28 cellular contexts compared by ENCODE assay signal in the genomic region with DNA sequence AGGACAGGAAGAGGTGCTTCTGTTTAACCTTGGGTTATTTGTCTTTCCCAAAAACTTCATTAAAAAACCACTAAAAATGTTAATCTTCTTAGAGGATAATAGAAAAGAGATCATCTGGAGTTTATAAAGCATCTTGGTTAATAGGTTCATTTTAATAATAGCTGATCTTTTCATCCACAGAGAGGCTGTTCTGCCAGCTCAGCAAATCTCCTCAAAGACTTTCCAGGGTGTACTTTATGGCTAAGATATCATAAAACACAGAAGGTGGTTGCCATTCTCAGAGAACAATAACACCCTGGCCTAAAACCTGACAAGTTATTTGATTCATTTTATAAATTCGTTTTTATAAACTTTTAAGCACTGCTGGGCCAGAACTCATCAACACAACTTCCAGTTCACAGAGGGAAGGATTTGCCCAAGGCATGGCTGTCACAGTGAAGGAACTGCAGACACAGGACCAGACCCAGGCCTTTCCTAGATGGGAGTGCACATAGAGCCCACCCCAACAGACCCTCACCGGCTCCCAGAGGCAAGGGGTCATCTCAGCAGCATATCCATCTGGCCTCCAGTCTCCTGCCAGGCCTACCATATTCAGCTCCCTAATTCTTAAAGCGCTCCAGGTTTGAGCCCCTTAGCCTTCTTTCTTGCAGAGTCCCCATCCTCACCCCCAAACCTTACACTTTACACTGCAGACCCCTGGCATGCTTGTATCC.
A peak's percentile ranks its signal among the peaks of the same experiment; 100 is the strongest.
DNase-seq lines count a peak whose midpoint lies in the region; ATAC-seq, FAIRE-seq and TF ChIP-seq lines count a peak whose summit lies in the region.
"Had no signal": no experiment of that assay in that cellular context is flagged by ENCODE, and none has a peak within 500 bp of the region (broad histone marks: within the 10 kb centered on the region; RNA-seq: fewer than 3 reads in every experiment).

No MANE protein-coding gene starts in this region.

- H2BK15ac ChIP-seq in H9 (ENCODE audit: low read depth, low read length) = no peak overlapping the region

- H2AFZ ChIP-seq in H9 (ENCODE audit: low read length) = no peak overlapping the region
- H2AFZ ChIP-seq in K562 (ENCODE audit: low read depth, low read length) = no peak overlapping the region

- H3K4me3 Mint-ChIP-seq in H9 (no peak overlapping the region), osteocyte (ENCODE audit: unreplicated experiment) (no peak overlapping the region)
- H3K4me3 Mint-ChIP-seq: CD14-positive monocyte; CD8-positive, alpha-beta memory T cell had no signal

- no peak overlapping the region for H2BK12ac ChIP-seq in H9 (ENCODE audit: insufficient read length, low read depth, low read length)

- H3T11ph ChIP-seq in H9 (ENCODE audit: low read length) = no peak overlapping the region

- H3K18ac ChIP-seq in H9 (ENCODE audit: insufficient read length, low read depth, low read length) = no peak overlapping the region

- H4K5ac ChIP-seq in H9 (ENCODE audit: insufficient read length, low read depth, low read length) = no peak overlapping the region

- no peak overlapping the region for H4K8ac ChIP-seq in H9 (replicated peaks; ENCODE audit: insufficient read length, low read depth, low read length)

- ATAC-seq in K562 (no peak), mucosa of descending colon (no peak)
- ATAC-seq: GM12878 had no signal

- H3K4me3 ChIP-seq in K562 (no peak overlapping the region), mucosa of descending colon (no peak overlapping the region)
- H3K4me3 ChIP-seq: GM12878, SK-N-MC had no signal

- H3K4me1 Mint-ChIP-seq in H9 (peaks cover 5 to 10% of the 10 kb centered on the region in 2 experiments), osteocyte (ENCODE audit: unreplicated experiment) (no peaks in the 10 kb centered on the region)
- H3K4me1 Mint-ChIP-seq: CD14-positive monocyte; CD8-positive, alpha-beta memory T cell had no signal

- POLR2A ChIA-PET in K562 (lab: Yijun Ruan, JAX) = interaction anchor here (0.6 kb wide), 1 partner anchor 8 kb away, joined by 3 read pairs; no protein-coding TSS in a partner anchor

- TF ChIP-seq EP300 in K562 (IDR thresholded peaks at IDR 0.05; ENCODE audit: low read length) = no peak

- H4K20me1 ChIP-seq in H9 (ENCODE audit: control insufficient read depth, insufficient read depth, insufficient read length) (no peaks in the 10 kb centered on the region), K562 (replicated peaks; ENCODE audit: control insufficient read depth, insufficient read depth, low read length) (no peaks in the 10 kb centered on the region)

- H3K4me2 ChIP-seq in H9 (ENCODE audit: insufficient read depth, insufficient read length, low read length) (no peak overlapping the region), K562 (ENCODE audit: insufficient read depth, low read length) (no peak overlapping the region)

- H3K27me3 ChIP-seq in H9 (ENCODE audit: insufficient read depth, low read length) (no peaks in the 10 kb centered on the region), K562 (ENCODE audit: control insufficient read depth in 2 of 2, insufficient read depth in 2 of 2, low read length in 2 of 2) (peaks cover 0 to 22% of the 10 kb centered on the region in 2 experiments; a peak in 3 of 5 replicates)
- H3K27me3 ChIP-seq: BE2C had no signal

- no peak overlapping the region for H2AK5ac ChIP-seq in H9 (ENCODE audit: insufficient read length, low read length)

- no peak for FAIRE-seq in K562 (lab: Jason Lieb, UNC)
- FAIRE-seq: GM12878, H54, RCC 7860 had no signal

- no peak overlapping the region for H3K27ac Mint-ChIP-seq in H9
- H3K27ac Mint-ChIP-seq in osteocyte (ENCODE audit: unreplicated experiment) = no peak overlapping the region
- H3K27ac Mint-ChIP-seq: CD14-positive monocyte; CD8-positive, alpha-beta memory T cell had no signal

- H3K9me3 Mint-ChIP-seq in H9 (peaks cover 0 to 6% of the 10 kb centered on the region in 2 experiments; a peak in 1 of 5 replicates), osteocyte (ENCODE audit: unreplicated experiment) (no peaks in the 10 kb centered on the region)

- H3K9me3 ChIP-seq in H9 (ENCODE audit: control insufficient read depth, low read depth, low read length) (no peaks in the 10 kb centered on the region), K562 (replicated peaks; ENCODE audit: control insufficient read depth, insufficient read depth, low read depth, low read length) (no peaks in the 10 kb centered on the region), mucosa of descending colon (no peaks in the 10 kb centered on the region)
- H3K9me3 ChIP-seq: BE2C had no signal

- no TSS peak for BruUV-seq in K562 (replicated peaks; lab: Mats Ljungman, UMichigan)

- WGBS in H9 (ENCODE audit: extremely low coverage, insufficient read length, low lambda C conversion rate) = no CpG with 5 or more reads among the region's 3 CpGs
- WGBS in K562 (ENCODE audit: insufficient coverage, low coverage, missing lambda C conversion rate) = 0% methylated on average over 3 of the region's 3 CpGs

- no peak overlapping the region for H3K56ac ChIP-seq in H9 (ENCODE audit: insufficient read length, low read depth, low read length)

- H3K36me3 ChIP-seq in K562 (ENCODE audit: control insufficient read depth, insufficient read depth, low read length) = no peaks in the 10 kb centered on the region
- no peaks in the 10 kb centered on the region for H3K36me3 ChIP-seq in mucosa of descending colon (ENCODE audit: low read depth)
- H3K36me3 ChIP-seq: BE2C had no signal

- no peak overlapping the region for H3K27ac ChIP-seq in H9 (ENCODE audit: insufficient read length, low read depth, low read length)
- no peak overlapping the region for H3K27ac ChIP-seq in K562 (ENCODE audit: extremely low read depth, low read depth, low read length)
- H3K27ac ChIP-seq: HL-60, SK-N-MC had no signal

- no peak overlapping the region for H3K9ac ChIP-seq in H9 (ENCODE audit: extremely low read depth, insufficient read length, low read length)
- H3K9ac ChIP-seq in K562 (ENCODE audit: insufficient read depth in 1 of 2, low read depth in 2 of 2, low read length in 2 of 2) = no peak overlapping the region

- H3K4ac ChIP-seq in H9 (ENCODE audit: low read depth, low read length) = no peak overlapping the region

- H3K4me1 ChIP-seq in H9 (ENCODE audit: insufficient read depth, low read length) (no peaks in the 10 kb centered on the region), K562 (replicated peaks in 1 of 2; ENCODE audit: control insufficient read depth in 2 of 2, insufficient read depth in 2 of 2, low read length in 2 of 2) (no peaks in the 10 kb centered on the region), mucosa of descending colon (ENCODE audit: low read depth) (no peaks in the 10 kb centered on the region)
- H3K4me1 ChIP-seq: BE2C had no signal

- H3K79me2 ChIP-seq in H9 (ENCODE audit: insufficient read depth, low read length) = no peaks in the 10 kb centered on the region
- no peaks in the 10 kb centered on the region for H3K79me2 ChIP-seq in K562 (ENCODE audit: control insufficient read depth, insufficient read depth, low read length)

- no peaks in the 10 kb centered on the region for H3K9me1 ChIP-seq in K562 (ENCODE audit: control insufficient read depth, insufficient read depth, low read length)

- no peak overlapping the region for H2BK120ac ChIP-seq in H9 (ENCODE audit: low read depth, low read length, poor library complexity, severe bottlenecking)

- TF ChIP-seq CTCF in H9 (conservative IDR thresholded peaks at IDR 0.05) (no peak), K562 (IDR thresholded peaks at IDR 0.05 in 2 of 3, conservative IDR thresholded peaks at IDR 0.05 in 1 of 3; ENCODE audit: insufficient read depth in 2 of 3, low read depth in 1 of 3, low read length in 3 of 3) (no peak), osteocyte (IDR thresholded peaks at IDR 0.05) (no peak), mucosa of descending colon (IDR thresholded peaks at IDR 0.05) (no peak)

- no peak for TF ChIP-seq RAD21 in K562 (CRISPR knock-in tag; conservative IDR thresholded peaks at IDR 0.05 in 1 of 2, IDR thresholded peaks at IDR 0.05 in 1 of 2)

- DNase-seq in H9 (peak; percentile 11), K562 (ENCODE audit: extremely low read depth in 1 of 4, low spot score in 3 of 4) (no peak), islet precursor cell (peak; percentile 26), osteocyte (ENCODE audit: extremely low spot score, unreplicated experiment) (peak; percentile 67), mucosa of descending colon (no peak), NCI-H2171 treated with DMSO at 0.1 percent for 48 hours (lab: John Stamatoyannopoulos, UW) (no peak)
- DNase-seq in activated T-cell treated with anti-CD3 and anti-CD28 coated beads, Interleukin-2, amount 50 U/mL, for 1 hour = no peak
- DNase-seq: BE2C; CD8-positive, alpha-beta memory T cell; DMS 273 treated with DMSO at 0.1 percent for 48 hours; DMS79; EL; GDM1; Kasumi-1; NCI-H1092 treated with DMSO at 0.1 percent for 48 hours; NCI-H1436; NCI-H187; NCI-H2081 treated with DMSO at 0.1 percent for 48 hours; NCI-H446; NCI-H524 treated with DMSO at 0.1 percent for 48 hours; NCI-H774; SIG-M5 had no signal

- in situ Hi-C loops in K562 (cut with MboI) = no loop called here

- intact Hi-C loops in K562 (cut with micrococcal nuclease) (no loop called here), mucosa of descending colon (cut with DNase I, micrococcal nuclease) (no loop called here)

- no peaks in the 10 kb centered on the region for H3K79me1 ChIP-seq in H9 (ENCODE audit: insufficient read depth, low read depth, low read length, poor library complexity, severe bottlenecking)

- no peaks in the 10 kb centered on the region; the same call in 1 of the 2 replicates for H3K27me3 Mint-ChIP-seq in H9 (ENCODE audit: low read depth)
- H3K27me3 Mint-ChIP-seq in osteocyte (ENCODE audit: unreplicated experiment) = no peaks in the 10 kb centered on the region

- H4K91ac ChIP-seq in H9 (ENCODE audit: insufficient read length, low read depth, low read length) = no peak overlapping the region

- no peak for TF ChIP-seq POLR2A in K562 (conservative IDR thresholded peaks at IDR 0.05)

- H3K23ac ChIP-seq in H9 (ENCODE audit: insufficient read length, low read depth, low read length) = no peak overlapping the region

- no peak overlapping the region for H2BK20ac ChIP-seq in H9 (ENCODE audit: low read depth, low read length, poor library complexity, severe bottlenecking)

- no peak overlapping the region for H2BK5ac ChIP-seq in H9 (ENCODE audit: insufficient read length, low read length)

- H3K36me3 Mint-ChIP-seq in H9 (ENCODE audit: insufficient read depth in 1 of 3, low read depth in 3 of 3) (peaks cover 0 to 4% (median 0%) of the 10 kb centered on the region in 3 experiments; a peak in 1 of 7 replicates), osteocyte (ENCODE audit: unreplicated experiment) (no peaks in the 10 kb centered on the region)
- H3K36me3 Mint-ChIP-seq: CD14-positive monocyte; CD8-positive, alpha-beta memory T cell had no signal

- no peaks in the 10 kb centered on the region for H3K23me2 ChIP-seq in H9 (ENCODE audit: insufficient read length, low read depth, low read length, poor library complexity, severe bottlenecking)

- CTCF ChIA-PET in K562 (lab: Yijun Ruan, JAX; ENCODE audit: low intra/inter-chr PET ratio) = no interaction called here

- no peak overlapping the region for H3K14ac ChIP-seq in H9 (ENCODE audit: insufficient read depth, low read length)

TF ChIP-seq in K562, 482 proteins besides CTCF, POLR2A, EP300 and RAD21 (continues in another document):
- TF ChIP-seq HNRNPL (IDR thresholded peaks at IDR 0.05; ENCODE audit: low read depth, low read length) = no peak

Comparison
In these comparisons a context has a peak if more than half of its experiments do, and no peak if none do; other contexts are left out.
1. DNase-seq: peak in H9 (single experiment), islet precursor cell (single experiment) and osteocyte (single experiment); none in K562 (0 of 4), mucosa of descending colon (0 of 3), activated T-cell treated with anti-CD3 and anti-CD28 coated beads, Interleukin-2, amount 50 U/mL, for 1 hour (single experiment) and NCI-H2171 treated with DMSO at 0.1 percent for 48 hours (single experiment).